Comparison of ENCODE assay signal across 10 cellular contexts in genomic region chr14:53663709-53664108, GRCh38.
A peak's percentile ranks its signal among the peaks of the same experiment; 100 is the strongest.
DNase-seq lines count a peak whose midpoint lies in the region; ATAC-seq, FAIRE-seq and TF ChIP-seq lines count a peak whose summit lies in the region.
"Had no signal": no experiment of that assay in that cellular context is flagged by ENCODE, and none has a peak within 500 bp of the region (broad histone marks: within the 10 kb centered on the region; RNA-seq: fewer than 3 reads in every experiment).

No MANE protein-coding gene starts in this region.

- no peaks in the 10 kb centered on the region for H3K27me3 Mint-ChIP-seq in astrocyte (ENCODE audit: low read depth, unreplicated experiment)

- WGBS in SK-N-SH (ENCODE audit: low lambda C conversion rate), result 8% methylated on average over 3 of the region's 3 CpGs

- H3K4me1 ChIP-seq in SK-N-SH (ENCODE audit: control insufficient read depth in 1 of 2, insufficient read depth in 2 of 2, low read depth in 1 of 2, low read length in 1 of 2), result no peaks in the 10 kb centered on the region
- H3K4me1 ChIP-seq in astrocyte (ENCODE audit: insufficient read depth, low read length), result no peaks in the 10 kb centered on the region
- H3K4me1 ChIP-seq in upper lobe of right lung, result no peaks in the 10 kb centered on the region

- H3K4me1 Mint-ChIP-seq in astrocyte (ENCODE audit: low read depth, unreplicated experiment), result peaks cover 12% of the 10 kb centered on the region

- DNase-seq in SK-N-SH (no peak), astrocyte (ENCODE audit: low read depth) (no peak), hepatic stellate cell (ENCODE audit: low spot score) (peak; percentile 6), upper lobe of right lung (no peak), NCI-H2227 (lab: John Stamatoyannopoulos, UW; ENCODE audit: unreplicated experiment) (no peak)

- H3K4me3 ChIP-seq in SK-N-SH (ENCODE audit: low read depth in 2 of 2, low read length in 1 of 2) (no peak overlapping the region; a peak in 1 of 4 replicates), astrocyte (ENCODE audit: insufficient read depth, low read depth, low read length) (no peak overlapping the region), upper lobe of right lung (no peak overlapping the region)
- H3K4me3 ChIP-seq: BLaER1 had no signal

- no peaks in the 10 kb centered on the region for H3K9me2 ChIP-seq in SK-N-SH

- no peaks in the 10 kb centered on the region for H3K79me2 ChIP-seq in SK-N-SH (ENCODE audit: insufficient read depth)
- H3K79me2 ChIP-seq in astrocyte (ENCODE audit: insufficient read depth, low read length), result no peaks in the 10 kb centered on the region

- no peaks in the 10 kb centered on the region for H3K9me3 Mint-ChIP-seq in astrocyte (ENCODE audit: unreplicated experiment)

- H3K4me3 Mint-ChIP-seq in astrocyte (ENCODE audit: unreplicated experiment), result no peak overlapping the region

- ATAC-seq in SK-N-SH treated with all-trans-retinoic acid at 6 μM for 48 hours (no peak), upper lobe of right lung (no peak), HG02610 (IDR thresholded peaks at IDR 0.05; ENCODE audit: unreplicated experiment) (no peak), GM21717 (IDR thresholded peaks at IDR 0.05; ENCODE audit: unreplicated experiment) (no peak)
- ATAC-seq: Panc1 had no signal

- H3K27me3 ChIP-seq in SK-N-SH (ENCODE audit: insufficient read depth) (no peaks in the 10 kb centered on the region), astrocyte (ENCODE audit: insufficient read depth, low read length) (no peaks in the 10 kb centered on the region), upper lobe of right lung (no peaks in the 10 kb centered on the region)
- H3K27me3 ChIP-seq: BLaER1 had no signal

- H2AFZ ChIP-seq in SK-N-SH (ENCODE audit: low read depth) (no peak overlapping the region), astrocyte (ENCODE audit: low read depth, low read length) (no peak overlapping the region)

- no peak for TF ChIP-seq RAD21 in SK-N-SH (IDR thresholded peaks at IDR 0.05; ENCODE audit: low read length)

- TF ChIP-seq EP300 in SK-N-SH (IDR thresholded peaks at IDR 0.05; ENCODE audit: borderline replicate concordance in 1 of 2, low read depth in 1 of 2, low read length in 1 of 2), result no peak

- CTCF ChIA-PET in SK-N-SH (lab: Yijun Ruan, JAX), result no interaction called here

- H3K27ac Mint-ChIP-seq in astrocyte (ENCODE audit: unreplicated experiment), result no peak overlapping the region

- H3K36me3 Mint-ChIP-seq in astrocyte (ENCODE audit: low read depth, unreplicated experiment), result no peaks in the 10 kb centered on the region

- POLR2A ChIA-PET in SK-N-SH (lab: Yijun Ruan, JAX), result no interaction called here

- H3K9ac ChIP-seq in SK-N-SH, result no peak overlapping the region
- H3K9ac ChIP-seq in astrocyte (ENCODE audit: low read length), result no peak overlapping the region
- H3K9ac ChIP-seq: BLaER1 had no signal

- H3K27ac ChIP-seq in SK-N-SH (ENCODE audit: low read depth in 2 of 2, low read length in 1 of 2) (no peak overlapping the region), astrocyte (ENCODE audit: low read depth, low read length) (no peak overlapping the region), upper lobe of right lung (no peak overlapping the region)
- H3K27ac ChIP-seq: BLaER1 had no signal

- no peaks in the 10 kb centered on the region for H3F3A ChIP-seq in SK-N-SH (replicated peaks; ENCODE audit: insufficient read depth)

- H3K4me2 ChIP-seq in SK-N-SH, result no peak overlapping the region
- H3K4me2 ChIP-seq in astrocyte (ENCODE audit: low read length), result no peak overlapping the region
- H3K4me2 ChIP-seq: BLaER1 had no signal

- H3K9me3 ChIP-seq in SK-N-SH (no peaks in the 10 kb centered on the region), astrocyte (ENCODE audit: insufficient read depth, low read depth, low read length) (no peaks in the 10 kb centered on the region), upper lobe of right lung (no peaks in the 10 kb centered on the region)
- H3K9me3 ChIP-seq: BLaER1 had no signal

- FAIRE-seq in astrocyte (lab: Jason Lieb, UNC), result no peak

- intact Hi-C loops in upper lobe of right lung (cut with DNase I), result no loop called here

- H4K20me1 ChIP-seq in SK-N-SH (ENCODE audit: insufficient read depth), result no peaks in the 10 kb centered on the region
- no peaks in the 10 kb centered on the region for H4K20me1 ChIP-seq in astrocyte (ENCODE audit: insufficient read depth, low read length)
- H4K20me1 ChIP-seq: BLaER1 had no signal

- TF ChIP-seq CTCF in SK-N-SH (IDR thresholded peaks at IDR 0.05) (0 out of 2 replicates have a peak, but pooled peaks have one; percentile 26), astrocyte (IDR thresholded peaks at IDR 0.05; ENCODE audit: insufficient read depth, low read depth, low read length) (peak; percentile 20), upper lobe of right lung (IDR thresholded peaks at IDR 0.05) (peak; percentile 27)

- H3K36me3 ChIP-seq in SK-N-SH (replicated peaks in 1 of 2; ENCODE audit: control insufficient read depth in 1 of 2, insufficient read depth in 2 of 2, low read length in 1 of 2) (no peaks in the 10 kb centered on the region), astrocyte (ENCODE audit: insufficient read depth, low read length) (no peaks in the 10 kb centered on the region), upper lobe of right lung (no peaks in the 10 kb centered on the region)
- H3K36me3 ChIP-seq: BLaER1 had no signal

TF ChIP-seq in SK-N-SH, 30 proteins besides CTCF, POLR2A, EP300 and RAD21 (continues in another document):
- no peak for TF ChIP-seq ELF1 (IDR thresholded peaks at IDR 0.05)
- TF ChIP-seq NFIC (IDR thresholded peaks at IDR 0.05; ENCODE audit: borderline replicate concordance), result no peak
- no peak for TF ChIP-seq TAF1 (IDR thresholded peaks at IDR 0.05; ENCODE audit: borderline replicate concordance, low read depth, low read length)
- TF ChIP-seq RCOR1 (IDR thresholded peaks at IDR 0.05; ENCODE audit: low read length), result no peak
- TF ChIP-seq PBX3 (IDR thresholded peaks at IDR 0.05), result no peak
- no peak for TF ChIP-seq FOXJ3 (CRISPR knock-in tag; IDR thresholded peaks at IDR 0.05)
- TF ChIP-seq TEAD4 (IDR thresholded peaks at IDR 0.05; ENCODE audit: borderline replicate concordance, insufficient read depth), result no peak
- no peak for TF ChIP-seq RFX5 (IDR thresholded peaks at IDR 0.05; ENCODE audit: low read length)
- no peak for TF ChIP-seq EZH2phosphoT487 (IDR thresholded peaks at IDR 0.05; ENCODE audit: borderline replicate concordance, low read depth)
- no peak for TF ChIP-seq SIN3A (IDR thresholded peaks at IDR 0.05; ENCODE audit: borderline replicate concordance, low read depth, low read length)
- no peak for TF ChIP-seq FOXM1 (IDR thresholded peaks at IDR 0.05; ENCODE audit: low read depth)
- no peak for TF ChIP-seq YY1 (IDR thresholded peaks at IDR 0.05; ENCODE audit: low read depth)

TF ChIP-seq in SK-N-SH treated with all-trans-retinoic acid at 6 μM for 48 hours, 23 proteins besides CTCF, POLR2A, EP300 and RAD21:
- no peak for TF ChIP-seq ESRRG (CRISPR knock-in tag; IDR thresholded peaks at IDR 0.05)
